In the genomic region with DNA sequence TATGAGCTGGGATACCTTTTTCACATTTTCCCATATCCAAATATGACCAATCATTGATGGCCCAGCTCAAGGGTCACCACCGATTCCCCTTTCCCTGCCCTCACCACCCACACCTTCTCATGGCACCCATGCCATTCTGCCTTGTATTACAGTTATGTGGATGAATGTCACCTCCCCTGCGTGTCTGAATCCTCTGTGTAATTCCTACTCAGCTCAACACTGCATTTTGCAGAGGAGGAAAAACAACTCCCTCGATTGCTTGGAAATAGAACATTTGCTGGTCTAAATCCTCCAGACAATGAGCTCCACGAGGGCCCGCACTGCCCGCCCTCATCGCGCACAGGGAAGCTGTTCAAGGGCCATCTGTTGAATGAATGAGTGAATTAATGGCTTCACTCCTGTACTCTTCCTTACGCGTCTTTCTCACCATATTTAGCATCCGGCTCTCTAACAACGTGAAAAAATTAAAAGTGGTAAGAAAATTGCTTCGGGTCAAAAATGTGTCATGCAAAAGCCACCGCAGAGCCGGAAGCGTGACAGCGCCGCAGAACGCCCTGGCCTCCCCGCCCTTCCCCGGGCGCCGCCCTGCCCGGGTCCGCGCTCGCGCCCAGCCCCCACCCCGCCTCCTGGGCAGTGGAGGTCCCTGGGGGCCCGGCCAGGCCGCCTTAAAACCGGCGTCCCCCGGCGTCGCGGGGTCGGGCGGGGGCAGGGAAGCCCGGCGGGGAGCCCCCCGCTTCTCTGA, we compare ENCODE assay signal across 8 cellular contexts. TPM values are rescaled to one million over a fixed set of nuclear protein-coding genes. Genes with fewer than 3 reads are reported as not detected.
A peak's percentile ranks its signal among the peaks of the same experiment; 100 is the strongest.
DNase-seq lines count a peak whose midpoint lies in the region; ATAC-seq, FAIRE-seq and TF ChIP-seq lines count a peak whose summit lies in the region.

No MANE protein-coding gene starts in this region.

- peak; percentile 68 for DNase-seq in CMK (ENCODE audit: low read depth)
- DNase-seq in Panc1 (ENCODE audit: low read depth, low spot score): no peak
- peak; percentile 43 to 60 for DNase-seq in activated T-helper 1 cell treated with anti-CD3 and anti-CD28 coated beads, Interleukin-2, amount 50 U/mL, for 16 hours (ENCODE audit: low read depth in 1 of 2, low spot score in 1 of 2)
- peak; percentile 31 for DNase-seq in foreskin melanocyte
- peak; percentile 38 to 87 (median 59) for DNase-seq in pancreas
- DNase-seq in ureter (ENCODE audit: low spot score): peak; percentile 77

- H3K4me3 ChIP-seq in Panc1 (ENCODE audit: low read depth in 2 of 2, low read length in 2 of 2) (peak overlapping the region; percentile 46 to 59), pancreas (peak overlapping the region; percentile 53 to 71 (median 66))

- POLR2A ChIA-PET in Panc1 (lab: Charles Lee): no interaction called here

- H3K27ac ChIP-seq in Panc1 (ENCODE audit: low read length): peak overlapping the region; percentile 89
- H3K27ac ChIP-seq in pancreas: peak overlapping the region in 2 of 4 donors; percentile 36 to 51

- FAIRE-seq in pancreas (lab: Jason Lieb, UNC): no peak

- H3K27me3 ChIP-seq in Panc1 (ENCODE audit: control insufficient read depth, insufficient read depth, low read length) (no peaks in the 10 kb centered on the region), pancreas (no peaks in the 10 kb centered on the region)

- ATAC-seq in GM19455 (IDR thresholded peaks at IDR 0.05; ENCODE audit: unreplicated experiment) (peak; percentile 77), HG03521 (IDR thresholded peaks at IDR 0.05; ENCODE audit: unreplicated experiment) (peak; percentile 81), Panc1 (peak; percentile 93), pancreas (peak; percentile 86 to 91 (median 88))

- H3K9me3 ChIP-seq in Panc1 (ENCODE audit: control insufficient read depth, insufficient read depth, low read depth, low read length): no peaks in the 10 kb centered on the region
- H3K9me3 ChIP-seq in pancreas: no peaks in the 10 kb centered on the region

- CTCF ChIA-PET in Panc1 (lab: Charles Lee): no interaction called here

- no peak for TF ChIP-seq CTCF in Panc1 (IDR thresholded peaks at IDR 0.05)
- no peak for TF ChIP-seq CTCF in pancreas (IDR thresholded peaks at IDR 0.05)

- in situ Hi-C loops in Panc1 (cut with HindIII; ENCODE audit: low pct_unique_long_range_greater_than_20kb, low sequenced_read_pairs): no loop called here

- no peaks in the 10 kb centered on the region for H3K36me3 ChIP-seq in Panc1 (ENCODE audit: control insufficient read depth, insufficient read depth, low read length)
- H3K36me3 ChIP-seq in pancreas: no peaks in the 10 kb centered on the region

- no TSS peak for BruUV-seq in Panc1 (replicated peaks; lab: Mats Ljungman, UMichigan)

- 3 to 4% methylated on average over 31 to 42 of the region's 42 CpGs for WGBS in pancreas, 2 donors

- intact Hi-C loops in Panc1 (cut with micrococcal nuclease; ENCODE audit: unreplicated experiment) (no loop called here), pancreas (cut with DNase I) (no loop called here)

- peaks cover 9% of the 10 kb centered on the region for H3K4me1 ChIP-seq in Panc1 (ENCODE audit: control insufficient read depth, insufficient read depth, low read length)
- peaks cover 0 to 15% (median 6%) of the 10 kb centered on the region in 3 donors for H3K4me1 ChIP-seq in pancreas

RNA-seq across cellular contexts. Expression of a gene that starts 0.7 kb away (rescaled TPM):
- total RNA-seq in Panc1 (2021; ENCODE audit: unreplicated experiment) (15.3 TPM), pancreas (10 to 100 TPM in 2 of 6 donors, 1 to 10 TPM in 4; 2.8 to 14.8 (median 4.4) TPM), ureter (45.8 TPM)
- 9.8 TPM for polyA plus RNA-seq in Panc1 (2012; ENCODE audit: insufficient read length)
- 1 to 10 TPM; 2.6 to 6.3 TPM for polyA plus RNA-seq in pancreas
